10 cellular contexts compared by ENCODE assay signal in genomic region chrX:19863237-19864223, GRCh38. TPM values are rescaled to one million over a fixed set of nuclear protein-coding genes. Genes with fewer than 3 reads are reported as not detected.
DNase-seq lines count a peak whose midpoint lies in the region; ATAC-seq, FAIRE-seq and TF ChIP-seq lines count a peak whose summit lies in the region.
"Had no signal": no experiment of that assay in that cellular context is flagged by ENCODE, and none has a peak within 500 bp of the region (broad histone marks: within the 10 kb centered on the region; RNA-seq: fewer than 3 reads in every experiment).

No MANE protein-coding gene starts in this region.

- peak overlapping the region; percentile 66 for H3K4me3 Mint-ChIP-seq in CD8-positive, alpha-beta T cell
- H3K4me3 Mint-ChIP-seq: activated CD4-positive, alpha-beta memory T cell treated with anti-CD3 and anti-CD28 coated beads, Interleukin-2, amount 10 ng/mL, durations not matched to agents 7 days and 5 days had no signal

- CTCF ChIA-PET in CD8-positive, alpha-beta T cell (lab: Charles Lee): interaction anchor here (0.6 kb wide), 1 partner anchor 41 kb away, joined by 3 read pairs; no protein-coding TSS in a partner anchor

- H3K9me3 Mint-ChIP-seq in CD8-positive, alpha-beta T cell: no peaks in the 10 kb centered on the region
- H3K9me3 Mint-ChIP-seq: activated CD4-positive, alpha-beta memory T cell treated with anti-CD3 and anti-CD28 coated beads, Interleukin-2, amount 10 ng/mL, durations not matched to agents 7 days and 5 days had no signal

- no peak for TF ChIP-seq CTCF in CD8-positive, alpha-beta T cell (IDR thresholded peaks at IDR 0.05)
- TF ChIP-seq CTCF in bronchial epithelial cell (IDR thresholded peaks at IDR 0.05; ENCODE audit: insufficient read depth, low read length, severe bottlenecking): no peak

- H3K27ac Mint-ChIP-seq in CD8-positive, alpha-beta T cell: peak overlapping the region; percentile 84
- H3K27ac Mint-ChIP-seq: activated CD4-positive, alpha-beta memory T cell treated with anti-CD3 and anti-CD28 coated beads, Interleukin-2, amount 10 ng/mL, durations not matched to agents 7 days and 5 days had no signal

- ATAC-seq in CD8-positive, alpha-beta T cell: no peak
- ATAC-seq in GM19395 (IDR thresholded peaks at IDR 0.05; ENCODE audit: unreplicated experiment) (peak; percentile 64), HG03196 (IDR thresholded peaks at IDR 0.05; ENCODE audit: unreplicated experiment) (peak; percentile 66)

- H3K4me1 Mint-ChIP-seq in CD8-positive, alpha-beta T cell (ENCODE audit: low read depth): peaks cover 57% of the 10 kb centered on the region

- DNase-seq in CD8-positive, alpha-beta T cell: no peak
- DNase-seq in bronchial epithelial cell (ENCODE audit: low read depth) (peak; percentile 19), NK-92 (lab: John Stamatoyannopoulos, UW; ENCODE audit: unreplicated experiment) (no peak), KG1 (lab: John Stamatoyannopoulos, UW) (no peak), C1 segment of cervical spinal cord (lab: John Stamatoyannopoulos, UW) (no peak), Ammon's horn (ENCODE audit: low spot score) (no peak)
- DNase-seq: activated CD4-positive, alpha-beta memory T cell treated with anti-CD3 and anti-CD28 coated beads, Interleukin-2, amount 10 ng/mL, durations not matched to agents 7 days and 5 days had no signal

- FAIRE-seq in bronchial epithelial cell (lab: Jason Lieb, UNC): no peak
- FAIRE-seq: keratinocyte had no signal

- H3K36me3 ChIP-seq in CD8-positive, alpha-beta T cell (ENCODE audit: insufficient read depth, low read length): no peaks in the 10 kb centered on the region
- H3K36me3 ChIP-seq in bronchial epithelial cell (ENCODE audit: control insufficient read depth, insufficient read depth, low read length): no peaks in the 10 kb centered on the region

- H3K9me3 ChIP-seq in CD8-positive, alpha-beta T cell (ENCODE audit: low read length): no peaks in the 10 kb centered on the region

- POLR2A ChIA-PET in CD8-positive, alpha-beta T cell (lab: Charles Lee): interaction anchor here (1.0 kb wide), 1 partner anchor 64 kb away, joined by 3 read pairs; no protein-coding TSS in a partner anchor

- no peaks in the 10 kb centered on the region for H3K27me3 ChIP-seq in CD8-positive, alpha-beta T cell (ENCODE audit: insufficient read depth, low read length)
- H3K27me3 ChIP-seq in bronchial epithelial cell (ENCODE audit: control insufficient read depth, insufficient read depth, low read length): no peaks in the 10 kb centered on the region

- no peak overlapping the region for H3K27ac ChIP-seq in CD8-positive, alpha-beta T cell (ENCODE audit: low read depth, low read length)

- peaks cover 40% of the 10 kb centered on the region for H3K4me1 ChIP-seq in CD8-positive, alpha-beta T cell (ENCODE audit: insufficient read depth, low read length)

- no peak overlapping the region for H3K4me3 ChIP-seq in CD8-positive, alpha-beta T cell (ENCODE audit: low read depth, low read length)
- no peak overlapping the region for H3K4me3 ChIP-seq in bronchial epithelial cell (ENCODE audit: low read depth, low read length)

- intact Hi-C loops in CD8-positive, alpha-beta T cell (cut with DNase I, micrococcal nuclease): no loop called here

- no peaks in the 10 kb centered on the region for H3K36me3 Mint-ChIP-seq in CD8-positive, alpha-beta T cell

- no peaks in the 10 kb centered on the region for H3K27me3 Mint-ChIP-seq in CD8-positive, alpha-beta T cell (ENCODE audit: low read depth)
- H3K27me3 Mint-ChIP-seq: activated CD4-positive, alpha-beta memory T cell treated with anti-CD3 and anti-CD28 coated beads, Interleukin-2, amount 10 ng/mL, durations not matched to agents 7 days and 5 days had no signal

RNA-seq across cellular contexts. Expression of gene SH3KBP1, which starts 23.9 kb away (rescaled TPM):
- 10 to 100 TPM; 53.5 to 60.6 TPM for total RNA-seq in CD8-positive, alpha-beta T cell
- 6.6 and 17.0 TPM in 2 replicates for total RNA-seq in bronchial epithelial cell
